ENCODE assay signal across 18 cellular contexts in genomic region chr10:99520040-99520803, GRCh38. TPM values are rescaled to one million over a fixed set of nuclear protein-coding genes. Genes with fewer than 3 reads are reported as not detected.
DNase-seq lines count a peak whose midpoint lies in the region; ATAC-seq and TF ChIP-seq lines count a peak whose summit lies in the region.
"Had no signal": no experiment of that assay in that cellular context is flagged by ENCODE, and none has a peak within 500 bp of the region (broad histone marks: within the 10 kb centered on the region; RNA-seq: fewer than 3 reads in every experiment).

No MANE protein-coding gene starts in this region.

- no peak for ATAC-seq in GM21528 (IDR thresholded peaks at IDR 0.05; ENCODE audit: low FRiP score, unreplicated experiment)
- ATAC-seq: gastroesophageal sphincter, T-helper 17 cell had no signal

- peaks cover 88% of the 10 kb centered on the region for H3K27me3 ChIP-seq in H7 (ENCODE audit: control insufficient read depth, insufficient read depth, low read length)
- H3K27me3 ChIP-seq in Peyer's patch: peaks cover 0 to 5% of the 10 kb centered on the region in 2 donors
- peaks cover 100% of the 10 kb centered on the region for H3K27me3 ChIP-seq in iPS-18a (ENCODE audit: control insufficient read depth, insufficient read depth, low read length)

- CTCF ChIA-PET in activated naive CD4-positive, alpha-beta T cell treated with anti-CD3 and anti-CD28 coated beads, Interleukin-2, amount 10 ng/mL, durations not matched to agents 7 days and 5 days (lab: Charles Lee): no interaction called here

- no peak overlapping the region for H3K4me3 Mint-ChIP-seq in activated naive CD4-positive, alpha-beta T cell treated with anti-CD3 and anti-CD28 coated beads, Interleukin-2, amount 10 ng/mL, durations not matched to agents 7 days and 5 days
- H3K4me3 Mint-ChIP-seq: activated naive CD4-positive, alpha-beta T cell treated with anti-CD3 and anti-CD28 coated beads for 36 hours; CD4-positive, CD25-positive, alpha-beta regulatory T cell; T-helper 17 cell had no signal

- H3K4me1 ChIP-seq in Peyer's patch: peaks cover 0 to 42% (median 0%) of the 10 kb centered on the region in 4 donors
- H3K4me1 ChIP-seq in iPS-18a (ENCODE audit: control insufficient read depth, low read depth, low read length): peaks cover 19% of the 10 kb centered on the region
- H3K4me1 ChIP-seq: breast epithelium had no signal

- no peak for TF ChIP-seq POLR2A in Peyer's patch (IDR thresholded peaks at IDR 0.05)

- no peak overlapping the region for H3K27ac Mint-ChIP-seq in activated naive CD4-positive, alpha-beta T cell treated with anti-CD3 and anti-CD28 coated beads, Interleukin-2, amount 10 ng/mL, durations not matched to agents 7 days and 5 days
- H3K27ac Mint-ChIP-seq: activated naive CD4-positive, alpha-beta T cell treated with anti-CD3 and anti-CD28 coated beads for 36 hours; CD4-positive, CD25-positive, alpha-beta regulatory T cell; T-helper 17 cell had no signal

- H3K36me3 Mint-ChIP-seq in activated naive CD4-positive, alpha-beta T cell treated with anti-CD3 and anti-CD28 coated beads, Interleukin-2, amount 10 ng/mL, durations not matched to agents 7 days and 5 days: no peaks in the 10 kb centered on the region
- H3K36me3 Mint-ChIP-seq: CD4-positive, CD25-positive, alpha-beta regulatory T cell had no signal

- no peak overlapping the region for H3K9ac ChIP-seq in iPS-18a (ENCODE audit: low read length)

- TF ChIP-seq CTCF in Peyer's patch (IDR thresholded peaks at IDR 0.05): no peak

- H3K27me3 Mint-ChIP-seq in activated naive CD4-positive, alpha-beta T cell treated with anti-CD3 and anti-CD28 coated beads, Interleukin-2, amount 10 ng/mL, durations not matched to agents 7 days and 5 days: peaks cover 85% of the 10 kb centered on the region

- H3K36me3 ChIP-seq in H7 (replicated peaks; ENCODE audit: control insufficient read depth, insufficient read depth, low read length) (no peaks in the 10 kb centered on the region), Peyer's patch (no peaks in the 10 kb centered on the region), iPS-18a (ENCODE audit: control insufficient read depth, low read depth, low read length) (no peaks in the 10 kb centered on the region)
- H3K36me3 ChIP-seq: breast epithelium, gastroesophageal sphincter, thyroid gland had no signal

- H3K9me3 Mint-ChIP-seq in activated naive CD4-positive, alpha-beta T cell treated with anti-CD3 and anti-CD28 coated beads, Interleukin-2, amount 10 ng/mL, durations not matched to agents 7 days and 5 days: no peaks in the 10 kb centered on the region
- H3K9me3 Mint-ChIP-seq: activated naive CD4-positive, alpha-beta T cell treated with anti-CD3 and anti-CD28 coated beads for 36 hours had no signal

- H3K4me3 ChIP-seq in H7 (ENCODE audit: insufficient read depth, low read depth, low read length): no peak overlapping the region; the same call in 1 of the 2 replicates
- peak overlapping the region; percentile 0 to 41 (median 22) for H3K4me3 ChIP-seq in Peyer's patch
- peak overlapping the region; percentile 29 for H3K4me3 ChIP-seq in iPS-18a (ENCODE audit: low read length)
- H3K4me3 ChIP-seq: breast epithelium, gastroesophageal sphincter, thyroid gland had no signal

- peaks cover 0 to 4% (median 0%) of the 10 kb centered on the region in 4 donors for H3K9me3 ChIP-seq in Peyer's patch
- H3K9me3 ChIP-seq in iPS-18a (ENCODE audit: control insufficient read depth, low read depth, low read length): no peaks in the 10 kb centered on the region
- H3K9me3 ChIP-seq: breast epithelium, gastroesophageal sphincter, thyroid gland had no signal

- peak; percentile 52 for DNase-seq in H7
- no peak for DNase-seq in Peyer's patch
- peak; percentile 65 for DNase-seq in retina
- no peak for DNase-seq in T-helper 1 cell
- no peak for DNase-seq in activated naive CD4-positive, alpha-beta T cell treated with anti-CD3 and anti-CD28 coated beads, Interleukin-2, amount 10 ng/mL, durations not matched to agents 7 days and 5 days
- DNase-seq: activated CD4-positive, CD25-positive, alpha-beta regulatory T cell treated with anti-CD3 and anti-CD28 coated beads, Interleukin-2, amount 50 U/mL, for 72 hours; activated naive CD4-positive, alpha-beta T cell treated with anti-CD3 and anti-CD28 coated beads for 36 hours; CD4-positive, CD25-positive, alpha-beta regulatory T cell; kidney glomerular epithelial cell; NCI-H1436; stimulated activated CD4-positive, alpha-beta T cell treated with anti-CD3 and anti-CD28 coated beads, Interleukin-2, amount 100 ng/mL, for 48 hours; T-helper 17 cell; thyroid gland had no signal

- H3K27ac ChIP-seq in Peyer's patch: peak overlapping the region; percentile 60 to 92 (median 72)
- no peak overlapping the region for H3K27ac ChIP-seq in iPS-18a (ENCODE audit: low read length)
- H3K27ac ChIP-seq: breast epithelium, gastroesophageal sphincter, thyroid gland had no signal

- peaks cover 5% of the 10 kb centered on the region for H3K4me1 Mint-ChIP-seq in activated naive CD4-positive, alpha-beta T cell treated with anti-CD3 and anti-CD28 coated beads, Interleukin-2, amount 10 ng/mL, durations not matched to agents 7 days and 5 days

RNA-seq across cellular contexts. Expression of gene NKX2-3, which starts 12.5 kb away (rescaled TPM):
- not detected in 2 replicates for total RNA-seq in H7 (2014; rRNA removed; shearing (Covaris generic))
- 10 to 100 TPM in 2 of 4 donors, 1 to 10 TPM in 2; 4.9 to 19.0 (median 8.7) TPM for total RNA-seq in Peyer's patch
- total RNA-seq: activated naive CD4-positive, alpha-beta T cell treated with anti-CD3 and anti-CD28 coated beads for 36 hours; CD4-positive, CD25-positive, alpha-beta regulatory T cell; renal cortical epithelial cell; T-helper 17 cell had no signal

Comparison
In these comparisons a context has a peak if more than half of its experiments do, and no peak if none do; other contexts are left out.
1. DNase-seq: peak in H7 (single experiment) and retina (single experiment); none in Peyer's patch (0 of 3), T-helper 1 cell (0 of 5) and activated naive CD4-positive, alpha-beta T cell treated with anti-CD3 and anti-CD28 coated beads, Interleukin-2, amount 10 ng/mL, durations not matched to agents 7 days and 5 days (single experiment).